ENCODE assay signal across 8 cellular contexts in genomic region chr22:23715811-23716355, GRCh38. TPM values are rescaled to one million over a fixed set of nuclear protein-coding genes. Genes with fewer than 3 reads are reported as not detected.
DNase-seq lines count a peak whose midpoint lies in the region; ATAC-seq lines count a peak whose summit lies in the region.

No MANE protein-coding gene starts in this region.

- peak overlapping the region; percentile 37 for H3K27ac Mint-ChIP-seq in activated CD4-positive, alpha-beta T cell treated with anti-CD3 and anti-CD28 coated beads for 36 hours
- H3K27ac Mint-ChIP-seq in T-cell = peak overlapping the region; percentile 27 to 69
- H3K27ac Mint-ChIP-seq in stimulated activated naive CD8-positive, alpha-beta T cell treated with anti-CD3 and anti-CD28 coated beads, Interleukin-15, Interleukin-2, amounts not matched to agents 100 ng/mL and 50 ng/mL, for 24 hours = peak overlapping the region; percentile 49

- POLR2A ChIA-PET in activated CD4-positive, alpha-beta T cell treated with anti-CD3 and anti-CD28 coated beads for 36 hours (lab: Charles Lee) = interaction anchor here (0.7 kb wide), 1 partner anchor 198 kb away, joined by 6 read pairs; no protein-coding TSS in a partner anchor
- POLR2A ChIA-PET in T-cell (lab: Charles Lee) = interaction anchor here in 1 of 2 donors (0.7 kb wide), 1 partner anchor 41 kb away, joined by 6 read pairs; no protein-coding TSS in a partner anchor

- CTCF ChIA-PET in activated CD4-positive, alpha-beta T cell treated with anti-CD3 and anti-CD28 coated beads for 36 hours (lab: Charles Lee) = interaction anchor here (1.0 to 1.6 kb wide), 2 partner anchors 13 to 51 kb away, joined by 3 to 4 read pairs; no protein-coding TSS in a partner anchor
- CTCF ChIA-PET in T-cell (lab: Charles Lee) = interaction anchor here in 1 of 2 donors (0.6 to 0.7 kb wide), 2 partner anchors 17 to 1090 kb away, joined by 3 read pairs; partner anchors contain the start of gene SGSM1

- intact Hi-C loops in activated CD4-positive, alpha-beta T cell treated with anti-CD3 and anti-CD28 coated beads for 36 hours (cut with DNase I, micrococcal nuclease) = loop anchor here in 1 of 2 experiments (5.0 to 10.0 kb wide), 2 partner anchors 299 to 391 kb away; partner anchors contain the start of gene CABIN1

- peak overlapping the region; percentile 96; the same call in 1 of the 2 replicates for H3K4me3 ChIP-seq in iPS-18c (ENCODE audit: insufficient read depth, low read depth, low read length)

- ATAC-seq in activated CD4-positive, alpha-beta T cell treated with anti-CD3 and anti-CD28 coated beads for 36 hours = no peak
- ATAC-seq in T-cell (replicated peaks in 1 of 4) (no peak), GM21381 (IDR thresholded peaks at IDR 0.05; ENCODE audit: unreplicated experiment) (no peak)

- peaks cover 23% of the 10 kb centered on the region for H3K36me3 Mint-ChIP-seq in activated CD4-positive, alpha-beta T cell treated with anti-CD3 and anti-CD28 coated beads for 36 hours (ENCODE audit: low read depth)
- peaks cover 21% of the 10 kb centered on the region for H3K36me3 Mint-ChIP-seq in T-cell
- H3K36me3 Mint-ChIP-seq in stimulated activated naive CD8-positive, alpha-beta T cell treated with anti-CD3 and anti-CD28 coated beads, Interleukin-15, Interleukin-2, amounts not matched to agents 100 ng/mL and 50 ng/mL, for 24 hours (ENCODE audit: low read depth) = peaks cover 16% of the 10 kb centered on the region

- H3K9me3 ChIP-seq in iPS-18c (ENCODE audit: control insufficient read depth, insufficient read depth, low read length) = no peaks in the 10 kb centered on the region

- DNase-seq in activated CD4-positive, alpha-beta T cell treated with anti-CD3 and anti-CD28 coated beads for 36 hours = peak; percentile 21
- DNase-seq in activated CD4-positive, alpha-beta T cell treated with anti-CD3 and anti-CD28 coated beads, Interleukin-2, amount 50 U/mL, for 48 hours = no peak
- no peak for DNase-seq in T-cell
- DNase-seq in NCI-H524 treated with DMSO at 0.1 percent for 48 hours (lab: John Stamatoyannopoulos, UW) = no peak
- DNase-seq in NCI-H1092 (lab: John Stamatoyannopoulos, UW) = no peak

- no peaks in the 10 kb centered on the region for H3K9me3 Mint-ChIP-seq in activated CD4-positive, alpha-beta T cell treated with anti-CD3 and anti-CD28 coated beads for 36 hours (ENCODE audit: low read depth)
- no peaks in the 10 kb centered on the region for H3K9me3 Mint-ChIP-seq in T-cell
- no peaks in the 10 kb centered on the region for H3K9me3 Mint-ChIP-seq in stimulated activated naive CD8-positive, alpha-beta T cell treated with anti-CD3 and anti-CD28 coated beads, Interleukin-15, Interleukin-2, amounts not matched to agents 100 ng/mL and 50 ng/mL, for 24 hours

- no peaks in the 10 kb centered on the region for H3K27me3 Mint-ChIP-seq in activated CD4-positive, alpha-beta T cell treated with anti-CD3 and anti-CD28 coated beads for 36 hours
- no peaks in the 10 kb centered on the region for H3K27me3 Mint-ChIP-seq in T-cell
- no peaks in the 10 kb centered on the region for H3K27me3 Mint-ChIP-seq in stimulated activated naive CD8-positive, alpha-beta T cell treated with anti-CD3 and anti-CD28 coated beads, Interleukin-15, Interleukin-2, amounts not matched to agents 100 ng/mL and 50 ng/mL, for 24 hours

- H3K4me3 Mint-ChIP-seq in activated CD4-positive, alpha-beta T cell treated with anti-CD3 and anti-CD28 coated beads for 36 hours = peak overlapping the region; percentile 51
- peak overlapping the region; percentile 75 to 83 (median 80) for H3K4me3 Mint-ChIP-seq in T-cell
- peak overlapping the region; percentile 76 for H3K4me3 Mint-ChIP-seq in stimulated activated naive CD8-positive, alpha-beta T cell treated with anti-CD3 and anti-CD28 coated beads, Interleukin-15, Interleukin-2, amounts not matched to agents 100 ng/mL and 50 ng/mL, for 24 hours

- H3K4me1 Mint-ChIP-seq in activated CD4-positive, alpha-beta T cell treated with anti-CD3 and anti-CD28 coated beads for 36 hours = peaks cover 24% of the 10 kb centered on the region
- peaks cover 19 to 33% (median 27%) of the 10 kb centered on the region in 3 donors for H3K4me1 Mint-ChIP-seq in T-cell
- H3K4me1 Mint-ChIP-seq in stimulated activated naive CD8-positive, alpha-beta T cell treated with anti-CD3 and anti-CD28 coated beads, Interleukin-15, Interleukin-2, amounts not matched to agents 100 ng/mL and 50 ng/mL, for 24 hours (ENCODE audit: low read depth) = peaks cover 28% of the 10 kb centered on the region

RNA-seq across cellular contexts. Expression of gene RGL4, which starts 25.1 kb away (rescaled TPM):
- total RNA-seq in activated CD4-positive, alpha-beta T cell treated with anti-CD3 and anti-CD28 coated beads for 36 hours = 10 to 100 TPM; 13.5 to 14.6 TPM
- 10 to 100 TPM; 10.6 to 28.9 (median 13.8) TPM for total RNA-seq in T-cell

RNA-seq across cellular contexts. Expression of gene ZNF70, which starts 35.0 kb away (rescaled TPM):
- total RNA-seq in activated CD4-positive, alpha-beta T cell treated with anti-CD3 and anti-CD28 coated beads for 36 hours = 1 to 10 TPM; 1.6 to 1.7 TPM
- total RNA-seq in T-cell = 1 to 10 TPM; 3.2 to 6.4 (median 5.8) TPM

RNA-seq across cellular contexts. Expression of gene VPREB3, which starts 38.3 kb away (rescaled TPM):
- total RNA-seq in activated CD4-positive, alpha-beta T cell treated with anti-CD3 and anti-CD28 coated beads for 36 hours = under 1 TPM in 1 of 2 experiments, not detected in 1; 0.80 TPM
- total RNA-seq in T-cell = 1 to 10 TPM in 4 of 5 donors, not detected in 1; 1.5 to 2.6 (median 1.7) TPM

RNA-seq across cellular contexts. Expression of gene C22orf15, which starts 46.9 kb away (rescaled TPM):
- total RNA-seq in activated CD4-positive, alpha-beta T cell treated with anti-CD3 and anti-CD28 coated beads for 36 hours = 1 to 10 TPM in 1 of 2 experiments, under 1 TPM in 1; 0.30 to 1.3 TPM
- total RNA-seq in T-cell = 1 to 10 TPM in 4 of 5 donors, under 1 TPM in 1; 0.58 to 2.2 (median 1.9) TPM

RNA-seq across cellular contexts. Expression of gene CHCHD10, which starts 51.9 kb away (rescaled TPM):
- 100 to 1,000 TPM; 131 to 134 TPM for total RNA-seq in activated CD4-positive, alpha-beta T cell treated with anti-CD3 and anti-CD28 coated beads for 36 hours
- 10 to 100 TPM; 26.1 to 66.3 (median 63.2) TPM for total RNA-seq in T-cell
